ENCODE assay signal across 24 cellular contexts in genomic region chr19:34595683-34596082, GRCh38.
"Had no signal": no experiment of that assay in that cellular context is flagged by ENCODE, and none has a peak within 500 bp of the region (broad histone marks: within the 10 kb centered on the region; RNA-seq: fewer than 3 reads in every experiment).

No MANE protein-coding gene starts in this region.

- H3K27ac Mint-ChIP-seq: IgD-negative memory B cell had no signal

- H3K4me3 ChIP-seq: K562 had no signal

- ATAC-seq: K562, Panc1, PC-3 had no signal

- DNase-seq: Kasumi-1; MM.1S; NCI-H1092 treated with DMSO at 0.1 percent for 48 hours; NCI-H1436; NCI-H187; NCI-H2029; NCI-H2081 treated with DMSO at 0.1 percent for 48 hours; NCI-H2171; NCI-H226; NCI-H446; NCI-H510A; NCI-H526; NCI-H748 treated with DMSO at 0.1 percent for 48 hours; NK-92 treated with Interleukin-12 subunit alpha and Interleukin-12 subunit beta, amount 100 ng/mL, for 24 hours; PC-3; SHP77; SK-N-SH; SW 1271 had no signal

- FAIRE-seq: HepG2, K562 had no signal

- H3K4me1 Mint-ChIP-seq: IgD-negative memory B cell had no signal

- H3K4me2 ChIP-seq: KMS-11, SK-N-SH had no signal

- H3K27ac ChIP-seq: KMS-11, RWPE1 had no signal

- H3K4me3 Mint-ChIP-seq: IgD-negative memory B cell had no signal

- H3K9me3 ChIP-seq: SK-N-SH had no signal

- H3K9ac ChIP-seq: KMS-11, SK-N-SH had no signal
